1 cellular context compared by ENCODE assay signal in genomic region chr16:62035115-62036092, GRCh38.
TF ChIP-seq lines count a peak whose summit lies in the region.

No MANE protein-coding gene starts in this region.

TF ChIP-seq in SK-N-SH, 30 proteins besides CTCF, POLR2A, EP300 and RAD21 (continued from another document):
- TF ChIP-seq USF1 (IDR thresholded peaks at IDR 0.05; ENCODE audit: borderline replicate concordance, low read depth) (no peak), RCOR1 (IDR thresholded peaks at IDR 0.05; ENCODE audit: low read length) (no peak), NFIC (IDR thresholded peaks at IDR 0.05; ENCODE audit: borderline replicate concordance) (no peak), MEF2A (IDR thresholded peaks at IDR 0.05; ENCODE audit: borderline replicate concordance, low read depth) (no peak), REST (IDR thresholded peaks at IDR 0.05; ENCODE audit: low read depth, low read length) (no peak), FOXM1 (IDR thresholded peaks at IDR 0.05; ENCODE audit: low read depth) (no peak), PBX3 (IDR thresholded peaks at IDR 0.05) (no peak), TAF1 (IDR thresholded peaks at IDR 0.05; ENCODE audit: borderline replicate concordance, low read depth, low read length) (no peak), YY1 (IDR thresholded peaks at IDR 0.05; ENCODE audit: low read depth) (no peak), JUND (IDR thresholded peaks at IDR 0.05) (no peak), GATA2 (CRISPR knock-in tag; IDR thresholded peaks at IDR 0.05) (no peak), FOSL2 (IDR thresholded peaks at IDR 0.05; ENCODE audit: borderline replicate concordance, low read depth) (no peak)
